ENCODE assay signal across 7 cellular contexts in the genomic region with DNA sequence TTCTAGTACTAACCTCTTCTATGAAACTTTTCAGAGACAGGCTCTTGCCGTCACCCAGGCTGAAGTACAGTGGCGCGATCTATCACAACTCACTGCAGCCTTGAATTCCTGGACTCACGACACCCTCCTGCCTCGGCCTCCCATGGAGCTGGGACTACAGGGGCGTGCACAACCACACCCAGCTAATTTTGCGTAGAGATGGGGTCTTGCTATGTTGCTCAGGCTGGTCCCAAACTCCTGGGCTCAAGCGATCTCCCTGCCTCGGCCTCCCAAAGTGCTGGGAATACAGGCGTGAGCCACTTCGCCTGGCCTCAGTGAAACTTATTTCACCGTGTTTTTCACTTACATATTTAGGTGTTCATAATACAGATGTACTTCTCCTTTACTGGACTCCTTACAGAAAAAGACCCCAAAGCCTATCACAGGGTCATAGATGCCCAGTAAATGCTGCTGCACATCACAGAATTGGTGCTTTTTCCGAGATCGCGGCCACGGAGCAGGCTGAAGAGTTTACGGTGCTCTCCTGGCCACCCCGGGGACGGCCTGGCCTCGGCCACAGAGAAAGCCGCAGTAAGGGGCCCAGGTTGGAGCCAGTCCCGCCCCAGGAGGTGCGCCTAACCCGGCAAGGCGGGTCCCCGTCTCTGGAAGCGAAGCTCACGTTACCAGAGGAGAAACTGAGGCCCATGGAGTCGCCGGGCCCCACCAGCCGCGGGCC. TPM values are rescaled to one million over a fixed set of nuclear protein-coding genes. Genes with fewer than 3 reads are reported as not detected.
DNase-seq lines count a peak whose midpoint lies in the region; ATAC-seq and TF ChIP-seq lines count a peak whose summit lies in the region.

No MANE protein-coding gene starts in this region.

- DNase-seq in psoas muscle (peak in 1 of 2 donors; percentile 48), HuH-7 (ENCODE audit: low spot score) (no peak)
- DNase-seq in stimulated activated CD4-positive, alpha-beta T cell treated with anti-CD3 and anti-CD28 coated beads, Interleukin-15, amount 100 ng/mL, for 24 hours, result no peak

- H3K27ac ChIP-seq in VCaP, result peak overlapping the region; percentile 94
- peak overlapping the region; percentile 80 to 95 (median 95) for H3K27ac ChIP-seq in gastroesophageal sphincter
- H3K27ac ChIP-seq in psoas muscle, result peak overlapping the region; percentile 90

- H3K4me3 ChIP-seq in gastroesophageal sphincter (peak overlapping the region; percentile 68 to 98), psoas muscle (peak overlapping the region; percentile 99)

- 23 to 37% methylated on average over 5 to 8 of the region's 32 CpGs for WGBS in gastroesophageal sphincter (ENCODE audit: low coverage in 1 of 2), 2 donors
- WGBS in psoas muscle, 3 donors, result 13 to 17% (median 13%) methylated on average over 32 of the region's 32 CpGs

- ATAC-seq in GM18909 (IDR thresholded peaks at IDR 0.05; ENCODE audit: poor library complexity, unreplicated experiment) (peak; percentile 16), HG03045 (IDR thresholded peaks at IDR 0.05; ENCODE audit: unreplicated experiment) (peak; percentile 25), gastroesophageal sphincter (no peak), psoas muscle (peak in 2 of 4 donors; percentile 24 to 33)

- TF ChIP-seq POLR2A in gastroesophageal sphincter (IDR thresholded peaks at IDR 0.05), result no peak

- TF ChIP-seq EP300 in gastroesophageal sphincter (IDR thresholded peaks at IDR 0.05), result no peak

- intact Hi-C loops in psoas muscle (cut with DNase I), result loop anchor here in 1 of 2 donors (1.0 kb wide), 1 partner anchor 20 kb away; the partner anchor contains the start of gene BCL7B

- H3K4me1 ChIP-seq in gastroesophageal sphincter (peaks cover 0 to 42% (median 13%) of the 10 kb centered on the region in 3 donors), psoas muscle (peaks cover 10% of the 10 kb centered on the region)

- no peaks in the 10 kb centered on the region for H3K27me3 ChIP-seq in gastroesophageal sphincter
- H3K27me3 ChIP-seq in psoas muscle (ENCODE audit: insufficient read depth in 3 of 3, low read length in 2 of 3), result peaks cover 0 to 3% (median 2%) of the 10 kb centered on the region in 3 donors

- H3K9me3 ChIP-seq in gastroesophageal sphincter, result no peaks in the 10 kb centered on the region
- H3K9me3 ChIP-seq in psoas muscle, result no peaks in the 10 kb centered on the region

- TF ChIP-seq CTCF in VCaP (conservative IDR thresholded peaks at IDR 0.05), result no peak
- no peak for TF ChIP-seq CTCF in gastroesophageal sphincter (IDR thresholded peaks at IDR 0.05)
- TF ChIP-seq CTCF in psoas muscle (IDR thresholded peaks at IDR 0.05), result no peak

- H3K36me3 ChIP-seq in gastroesophageal sphincter (peaks cover 0 to 35% of the 10 kb centered on the region in 2 donors), psoas muscle (ENCODE audit: insufficient read depth in 1 of 2, low read depth in 1 of 2) (peaks cover 13 to 29% of the 10 kb centered on the region in 2 donors)

RNA-seq across cellular contexts. Expression of gene TBL2, which starts 0.6 kb away (rescaled TPM):
- total RNA-seq in gastroesophageal sphincter (10 to 100 TPM; 19.1 to 32.5 (median 28.9) TPM), psoas muscle (10 to 100 TPM; 10.3 to 16.1 (median 11.8) TPM)
- polyA plus RNA-seq in psoas muscle, result 10 to 100 TPM in 1 of 3 donors, 1 to 10 TPM in 2; 8.1 to 15.0 (median 9.6) TPM

RNA-seq across cellular contexts. Expression of gene BCL7B, which starts 20.3 kb away (rescaled TPM):
- total RNA-seq in gastroesophageal sphincter, result 100 to 1,000 TPM; 104 to 144 (median 108) TPM
- total RNA-seq in psoas muscle, result 10 to 100 TPM; 55.8 to 96.5 (median 88.1) TPM
- polyA plus RNA-seq in psoas muscle, result 100 to 1,000 TPM in 2 of 3 donors, 10 to 100 TPM in 1; 88.7 to 130 (median 105) TPM

RNA-seq across cellular contexts. Expression of gene MLXIPL, which starts 46.5 kb away (rescaled TPM):
- total RNA-seq in gastroesophageal sphincter (10 to 100 TPM in 3 of 4 donors, 1 to 10 TPM in 1; 7.7 to 56.2 (median 17.5) TPM), psoas muscle (10 to 100 TPM; 16.3 to 65.2 (median 27.6) TPM)
- polyA plus RNA-seq in psoas muscle, result 10 to 100 TPM; 11.1 to 43.6 (median 14.1) TPM

RNA-seq across cellular contexts. Expression of gene BAZ1B, which starts 55.7 kb away (rescaled TPM):
- total RNA-seq in gastroesophageal sphincter, result 10 to 100 TPM; 56.0 to 77.8 (median 69.6) TPM
- total RNA-seq in psoas muscle, result 10 to 100 TPM; 39.5 to 49.8 (median 42.3) TPM
- 10 to 100 TPM; 15.7 to 50.6 (median 15.8) TPM for polyA plus RNA-seq in psoas muscle
